ENCODE assay signal across 8 cellular contexts in the genomic region with DNA sequence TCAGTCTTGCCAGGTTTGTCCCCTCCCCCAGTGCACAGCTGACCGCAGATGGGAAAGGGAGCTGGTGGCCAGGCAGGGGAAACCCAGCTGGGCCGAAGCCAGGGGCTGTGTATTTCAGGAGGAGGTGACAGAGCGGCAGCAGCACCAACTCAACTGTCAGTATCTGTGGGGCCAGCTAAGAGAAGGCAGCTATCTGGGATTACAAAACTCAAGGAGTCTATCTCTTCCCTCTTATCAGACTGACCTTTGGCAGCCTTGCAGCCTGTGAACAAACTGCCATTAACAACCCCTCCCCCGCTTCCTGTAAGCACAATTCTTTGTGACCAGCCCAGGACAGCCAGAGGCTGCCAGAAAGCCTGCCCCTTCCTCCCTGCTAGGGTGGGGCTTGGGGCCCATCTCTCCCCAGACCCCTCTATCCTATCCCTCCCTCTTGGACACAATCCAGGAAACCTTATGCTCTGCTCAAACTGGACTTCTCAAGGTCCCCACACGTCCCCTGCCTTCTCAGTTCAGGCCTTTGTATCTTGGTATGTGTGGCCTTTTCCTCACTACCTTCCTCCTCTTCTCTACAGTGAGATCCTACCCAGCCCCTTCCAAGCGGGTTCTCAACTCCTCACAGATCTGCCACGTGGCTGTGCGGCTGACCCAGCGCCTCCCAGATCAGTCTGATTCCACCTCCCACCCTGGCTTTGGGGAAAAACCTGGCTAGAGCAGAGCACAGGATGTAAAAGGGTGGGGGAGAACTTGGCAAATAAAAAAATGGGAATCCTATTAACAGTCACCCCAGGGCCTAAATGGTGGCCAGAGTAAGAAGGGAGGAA. TPM values are rescaled to one million over a fixed set of nuclear protein-coding genes. Genes with fewer than 3 reads are reported as not detected.
A peak's percentile ranks its signal among the peaks of the same experiment; 100 is the strongest.
DNase-seq lines count a peak whose midpoint lies in the region; ATAC-seq and TF ChIP-seq lines count a peak whose summit lies in the region.

No MANE protein-coding gene starts in this region.

- H3K79me2 ChIP-seq in OCI-LY7 (ENCODE audit: insufficient read depth, low read depth, low read length) (peaks cover 44% of the 10 kb centered on the region), trophoblast cell (ENCODE audit: control insufficient read depth, insufficient read depth, low read length, poor library complexity) (peaks cover 14% of the 10 kb centered on the region)

- H3K18ac ChIP-seq in trophoblast cell (ENCODE audit: low read length): peak overlapping the region; percentile 97

- CTCF ChIA-PET in OCI-LY7 (lab: Charles Lee; ENCODE audit: unreplicated experiment): interaction anchor here (0.8 kb wide), 1 partner anchor 20 kb away, joined by 3 read pairs; no protein-coding TSS in a partner anchor

- no peak overlapping the region for H4K12ac ChIP-seq in trophoblast cell (ENCODE audit: low read depth, low read length)

- H3K9me2 ChIP-seq in OCI-LY7 (ENCODE audit: insufficient read depth, low read length): no peaks in the 10 kb centered on the region

- peak overlapping the region; percentile 92 for H2BK120ac ChIP-seq in trophoblast cell (ENCODE audit: insufficient read depth, low read length, poor library complexity)

- H4K20me1 ChIP-seq in OCI-LY7 (ENCODE audit: insufficient read depth, low read length): no peaks in the 10 kb centered on the region

- no peak for TF ChIP-seq CTCF in OCI-LY7 (conservative IDR thresholded peaks at IDR 0.05; ENCODE audit: low read length)

- peak overlapping the region; percentile 39 for H3K9ac ChIP-seq in trophoblast cell (ENCODE audit: low read length)

- peak overlapping the region; percentile 89 for H4K91ac ChIP-seq in trophoblast cell (ENCODE audit: low read depth, low read length)

- no peaks in the 10 kb centered on the region for H3K27me3 Mint-ChIP-seq in activated naive CD8-positive, alpha-beta T cell treated with anti-CD3 and anti-CD28 coated beads, Interleukin-2, amount 50 U/mL, for 24 hours

- peak overlapping the region; percentile 67 for H4K8ac ChIP-seq in trophoblast cell (ENCODE audit: low read depth, low read length)

- H3K36me3 Mint-ChIP-seq in activated naive CD8-positive, alpha-beta T cell treated with anti-CD3 and anti-CD28 coated beads, Interleukin-2, amount 50 U/mL, for 24 hours (ENCODE audit: low read depth): peaks cover 14% of the 10 kb centered on the region

- H3K27ac ChIP-seq in OCI-LY7 (ENCODE audit: low read depth, low read length, poor library complexity, severe bottlenecking) (peak overlapping the region; percentile 100), trophoblast cell (ENCODE audit: low read depth, low read length) (peak overlapping the region; percentile 97)

- POLR2A ChIA-PET in OCI-LY7 (lab: Charles Lee): interaction anchor here (0.9 to 1.1 kb wide), 6 partner anchors 10 to 26 kb away, joined by 4 to 7 read pairs (median 5); a partner anchor contains a TSS

- peak overlapping the region; percentile 92 for H2BK5ac ChIP-seq in trophoblast cell (ENCODE audit: low read depth, low read length, poor library complexity)

- peak overlapping the region; percentile 72 for H3K14ac ChIP-seq in trophoblast cell (ENCODE audit: low read length)

- no peaks in the 10 kb centered on the region for H3K9me3 Mint-ChIP-seq in activated naive CD8-positive, alpha-beta T cell treated with anti-CD3 and anti-CD28 coated beads, Interleukin-2, amount 50 U/mL, for 24 hours

- peak overlapping the region; percentile 66 for H3K27ac Mint-ChIP-seq in activated naive CD8-positive, alpha-beta T cell treated with anti-CD3 and anti-CD28 coated beads, Interleukin-2, amount 50 U/mL, for 24 hours

- peaks cover 28% of the 10 kb centered on the region for H3K79me1 ChIP-seq in trophoblast cell (ENCODE audit: low read length)

- no peak overlapping the region for H2AFZ ChIP-seq in OCI-LY7 (ENCODE audit: low read length)
- peak overlapping the region; percentile 15 for H2AFZ ChIP-seq in trophoblast cell (ENCODE audit: insufficient read depth, low read length, poor library complexity)

- H3K27me3 ChIP-seq in trophoblast cell (ENCODE audit: insufficient read depth, low read length): no peaks in the 10 kb centered on the region

- H3K9me3 ChIP-seq in OCI-LY7 (ENCODE audit: low read length) (no peaks in the 10 kb centered on the region), trophoblast cell (ENCODE audit: insufficient read depth, low read depth, low read length) (no peaks in the 10 kb centered on the region)

- no peak overlapping the region for H3K23ac ChIP-seq in trophoblast cell (ENCODE audit: low read length)

- no TSS peak for BruUV-seq in OCI-LY7 (replicated peaks; lab: Mats Ljungman, UMichigan)

- WGBS in trophoblast cell (ENCODE audit: extremely low coverage, insufficient coverage, insufficient read length): no CpG with 5 or more reads among the region's 9 CpGs

- H3K4me1 ChIP-seq in OCI-LY7 (ENCODE audit: insufficient read depth, low read length, poor library complexity, severe bottlenecking): peaks cover 59% of the 10 kb centered on the region
- peaks cover 39 to 45% of the 10 kb centered on the region in 2 experiments for H3K4me1 ChIP-seq in trophoblast cell (ENCODE audit: control insufficient read depth in 1 of 2, insufficient read depth in 2 of 2, low read length in 2 of 2)

- H3K4me3 ChIP-seq in OCI-LY7 (ENCODE audit: low read depth, low read length, poor library complexity, severe bottlenecking) (peak overlapping the region; percentile 35), trophoblast cell (ENCODE audit: low read depth, low read length) (no peak overlapping the region)

- peak overlapping the region; percentile 96 for H2AK5ac ChIP-seq in trophoblast cell (ENCODE audit: low read length)

- peaks cover 6% of the 10 kb centered on the region for H3K36me3 ChIP-seq in OCI-LY7 (ENCODE audit: insufficient read depth, low read length)
- H3K36me3 ChIP-seq in trophoblast cell (ENCODE audit: control insufficient read depth in 1 of 2, insufficient read depth in 2 of 2, low read length in 2 of 2): peaks cover 6 to 7% of the 10 kb centered on the region in 2 experiments

- peak overlapping the region; percentile 7 for H3K4me3 Mint-ChIP-seq in activated naive CD8-positive, alpha-beta T cell treated with anti-CD3 and anti-CD28 coated beads, Interleukin-2, amount 50 U/mL, for 24 hours

- peak overlapping the region; percentile 75 for H3K4me2 ChIP-seq in OCI-LY7 (ENCODE audit: low read length)
- H3K4me2 ChIP-seq in trophoblast cell (ENCODE audit: low read length): peak overlapping the region; percentile 55

- DNase-seq in GM03348 (ENCODE audit: low spot score): peak; percentile 90
- DNase-seq in OCI-LY7 (ENCODE audit: low spot score): peak; percentile 67
- DNase-seq in activated naive CD8-positive, alpha-beta T cell treated with anti-CD3 and anti-CD28 coated beads, Interleukin-2, amount 50 U/mL, for 24 hours: peak; percentile 83
- peak; percentile 98 for DNase-seq in cardiac septum (ENCODE audit: low spot score)
- DNase-seq in trophoblast cell: peak; percentile 92 to 94

- H3K4ac ChIP-seq in trophoblast cell (ENCODE audit: low read depth, low read length): peak overlapping the region; percentile 83

- peak overlapping the region; percentile 95 for H2BK12ac ChIP-seq in trophoblast cell (ENCODE audit: low read length)

- intact Hi-C loops in OCI-LY7 (cut with micrococcal nuclease; ENCODE audit: unreplicated experiment): no loop called here
- intact Hi-C loops in cardiac septum (cut with DNase I): no loop called here

- ATAC-seq in HG02678 (IDR thresholded peaks at IDR 0.05; ENCODE audit: unreplicated experiment) (peak; percentile 32), HG03139 (IDR thresholded peaks at IDR 0.05; ENCODE audit: unreplicated experiment) (no peak), HG03520 (IDR thresholded peaks at IDR 0.05; ENCODE audit: unreplicated experiment) (no peak)
- peak; percentile 80 for ATAC-seq in activated naive CD8-positive, alpha-beta T cell treated with anti-CD3 and anti-CD28 coated beads, Interleukin-2, amount 50 U/mL, for 24 hours

- H3K4me1 Mint-ChIP-seq in activated naive CD8-positive, alpha-beta T cell treated with anti-CD3 and anti-CD28 coated beads, Interleukin-2, amount 50 U/mL, for 24 hours: peaks cover 66% of the 10 kb centered on the region

RNA-seq across cellular contexts. Expression of a gene that starts 10.5 kb away (rescaled TPM):
- 42.6 and 44.6 TPM in 2 replicates for total RNA-seq in OCI-LY7 (2014; rRNA removed; shearing (Covaris generic))
- total RNA-seq in OCI-LY7 (2022) (48.5 and 61.0 TPM in 2 replicates), cardiac septum (24.2 TPM)
- polyA plus RNA-seq in trophoblast cell (2013): 28.0 and 29.6 TPM in 2 replicates

RNA-seq across cellular contexts. Expression of a gene that starts 26.0 kb away (rescaled TPM):
- total RNA-seq in OCI-LY7 (2014; rRNA removed; shearing (Covaris generic)): 6.8 and 7.4 TPM in 2 replicates
- total RNA-seq in OCI-LY7 (2022): 14.2 and 14.3 TPM in 2 replicates
- total RNA-seq in cardiac septum: 9.4 TPM
- 2.9 and 3.5 TPM in 2 replicates for polyA plus RNA-seq in trophoblast cell (2013)

Comparison
In these comparisons a context has a peak if more than half of its experiments do, and no peak if none do; other contexts are left out.
1. ATAC-seq: peak in HG02678 (single experiment) and activated naive CD8-positive, alpha-beta T cell treated with anti-CD3 and anti-CD28 coated beads, Interleukin-2, amount 50 U/mL, for 24 hours (single experiment); none in HG03139 (single experiment) and HG03520 (single experiment).
2. Peak in every context shown above with its lines, with median percentiles within 50 percentile points of each other: DNase-seq.